Comparison of ENCODE assay signal across 33 cellular contexts in the genomic region with DNA sequence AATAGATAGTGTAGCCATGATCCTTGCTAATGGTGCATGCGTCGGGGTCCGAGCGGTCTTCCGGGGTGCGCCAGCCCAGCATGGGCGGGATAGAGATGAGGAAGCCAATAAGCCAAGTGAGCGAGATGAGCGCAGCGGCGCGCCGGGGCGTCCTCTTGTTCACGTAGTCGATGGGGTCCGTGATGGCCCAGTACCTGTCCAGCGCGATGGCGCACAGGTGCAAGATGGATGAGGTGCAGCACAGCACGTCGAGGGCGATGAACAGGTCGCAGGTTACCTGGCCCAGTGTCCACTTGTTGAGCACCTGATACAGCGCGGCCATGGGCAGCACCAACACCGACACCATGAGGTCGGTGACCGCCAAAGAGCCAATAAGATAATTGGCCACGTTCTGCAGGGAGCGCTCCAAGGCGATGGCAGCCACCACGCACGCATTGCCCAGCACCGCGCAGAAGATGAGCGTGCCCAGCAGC. TPM values are rescaled to one million over a fixed set of nuclear protein-coding genes. Genes with fewer than 3 reads are reported as not detected.
DNase-seq lines count a peak whose midpoint lies in the region; ATAC-seq, FAIRE-seq and TF ChIP-seq lines count a peak whose summit lies in the region.
"Had no signal": no experiment of that assay in that cellular context is flagged by ENCODE, and none has a peak within 500 bp of the region (broad histone marks: within the 10 kb centered on the region; RNA-seq: fewer than 3 reads in every experiment).

No MANE protein-coding gene starts in this region.

- H3K27ac ChIP-seq in dorsolateral prefrontal cortex (peak overlapping the region in 15 of 59 donors; percentile 6 to 62 (median 41)), kidney (ENCODE audit: low read depth in 2 of 2, low read length in 2 of 2) (no peak overlapping the region)
- H3K27ac ChIP-seq: C4-2B, esophagus muscularis mucosa, gastrocnemius medialis, HL-60, thoracic aorta had no signal

- no peak for FAIRE-seq in kidney (lab: Jason Lieb, UNC)

- H3K36me3 ChIP-seq in H7 (replicated peaks; ENCODE audit: control insufficient read depth, insufficient read depth, low read length) = no peaks in the 10 kb centered on the region
- H3K36me3 ChIP-seq in kidney (ENCODE audit: control insufficient read depth in 1 of 2, insufficient read depth in 2 of 2, low read length in 2 of 2) = no peaks in the 10 kb centered on the region
- H3K36me3 ChIP-seq: esophagus muscularis mucosa, gastrocnemius medialis, thoracic aorta had no signal

- H3K4me3 ChIP-seq in H7 (ENCODE audit: insufficient read depth, low read depth, low read length) (peak overlapping the region; percentile 48), dorsolateral prefrontal cortex (peak overlapping the region in 56 of 59 donors; percentile 15 to 66 (median 45)), kidney (ENCODE audit: low read length in 2 of 2) (no peak overlapping the region)
- H3K4me3 ChIP-seq: esophagus muscularis mucosa, gastrocnemius medialis, thoracic aorta had no signal

- intact Hi-C loops in dorsolateral prefrontal cortex (cut with DNase I) (loop anchor here (5.0 to 10.0 kb wide), 2 partner anchors 559 to 836 kb away; no protein-coding TSS in a partner anchor), kidney (cut with DNase I) (no loop called here)

- no peaks in the 10 kb centered on the region for H3K4me1 ChIP-seq in kidney (ENCODE audit: control insufficient read depth in 1 of 2, insufficient read depth in 1 of 2, low read depth in 1 of 2, low read length in 2 of 2)
- H3K4me1 ChIP-seq: esophagus muscularis mucosa, gastrocnemius medialis had no signal

- peaks cover 10% of the 10 kb centered on the region for H3K9me3 Mint-ChIP-seq in stimulated activated effector memory CD8-positive, alpha-beta T cell treated with anti-CD3 and anti-CD28 coated beads, Interleukin-12 subunit alpha, Interleukin-12 subunit beta, amount 100 ng/mL, for 72 hours
- no peaks in the 10 kb centered on the region for H3K9me3 Mint-ChIP-seq in T-helper 2 cell treated with Interferon-gamma antibody and Interleukin-4, amounts not matched to agents 5 μg/mL and 100 μg/mL, for 36 hours

- no peak for DNase-seq in H7
- peak in 5 of 10 donors; percentile 22 to 47 (median 42) for DNase-seq in dorsolateral prefrontal cortex
- peak; percentile 57 for DNase-seq in kidney
- no peak for DNase-seq in stimulated activated effector memory CD8-positive, alpha-beta T cell treated with anti-CD3 and anti-CD28 coated beads, Interleukin-12 subunit alpha, Interleukin-12 subunit beta, amount 100 ng/mL, for 72 hours (ENCODE audit: low spot score in 2 of 2)
- DNase-seq in KBM-7 = no peak
- DNase-seq in NOMO-1 treated with DMSO at 0.1 percent for 48 hours (lab: John Stamatoyannopoulos, UW; ENCODE audit: unreplicated experiment) = no peak
- no peak for DNase-seq in T-helper 2 cell treated with Interferon-gamma antibody and Interleukin-4, amounts not matched to agents 5 μg/mL and 100 μg/mL, for 36 hours (ENCODE audit: low spot score)
- DNase-seq in DMS53 treated with DMSO at 0.1 percent for 48 hours (lab: John Stamatoyannopoulos, UW; ENCODE audit: unreplicated experiment) = no peak
- DNase-seq: activated CD4-positive, alpha-beta T cell treated with anti-CD3 and anti-CD28 coated beads for 1 hour; activated CD8-positive, alpha-beta T cell treated with anti-CD3 and anti-CD28 coated beads for 36 hours; activated effector memory CD4-positive, alpha-beta T cell treated with anti-CD3 and anti-CD28 coated beads, Interleukin-2, amount 50 U/mL, for 16 hours; activated T-cell treated with anti-CD3 and anti-CD28 coated beads for 4 hours; Calu3; effector memory CD8-positive, alpha-beta T cell; gastrocnemius medialis; HCEC 1CT; NCI-H1105; NCI-H2029; NCI-H2227 treated with DMSO at 0.1 percent for 48 hours; NCI-H748 treated with DMSO at 0.1 percent for 48 hours; stimulated activated CD4-positive, alpha-beta T cell treated with anti-CD3 and anti-CD28 coated beads, Interleukin-2, amount 100 ng/mL, for 48 hours; stimulated activated naive CD4-positive, alpha-beta T cell treated with Interleukin-2 at 50 U/mL for 16 hours; SW 1271 had no signal

- TF ChIP-seq CTCF in dorsolateral prefrontal cortex (IDR thresholded peaks at IDR 0.05 in 54 of 56, conservative IDR thresholded peaks at IDR 0.05 in 2 of 56; ENCODE audit: low read depth in 1 of 56, partially characterized antibody in 56 of 56) (no peak), kidney (IDR thresholded peaks at IDR 0.05; ENCODE audit: borderline replicate concordance, extremely low read depth, insufficient read depth) (no peak)

- no peak overlapping the region for H3K27ac Mint-ChIP-seq in stimulated activated effector memory CD8-positive, alpha-beta T cell treated with anti-CD3 and anti-CD28 coated beads, Interleukin-12 subunit alpha, Interleukin-12 subunit beta, amount 100 ng/mL, for 72 hours
- H3K27ac Mint-ChIP-seq in T-helper 2 cell treated with Interferon-gamma antibody and Interleukin-4, amounts not matched to agents 5 μg/mL and 100 μg/mL, for 36 hours = no peak overlapping the region
- H3K27ac Mint-ChIP-seq: activated CD8-positive, alpha-beta T cell treated with anti-CD3 and anti-CD28 coated beads for 36 hours; effector memory CD8-positive, alpha-beta T cell; memory B cell had no signal

- H3K36me3 Mint-ChIP-seq in stimulated activated effector memory CD8-positive, alpha-beta T cell treated with anti-CD3 and anti-CD28 coated beads, Interleukin-12 subunit alpha, Interleukin-12 subunit beta, amount 100 ng/mL, for 72 hours = no peaks in the 10 kb centered on the region
- no peaks in the 10 kb centered on the region for H3K36me3 Mint-ChIP-seq in T-helper 2 cell treated with Interferon-gamma antibody and Interleukin-4, amounts not matched to agents 5 μg/mL and 100 μg/mL, for 36 hours (ENCODE audit: low read depth)
- H3K36me3 Mint-ChIP-seq: IgD-negative memory B cell had no signal

- no peak overlapping the region for H3K4me3 Mint-ChIP-seq in stimulated activated effector memory CD8-positive, alpha-beta T cell treated with anti-CD3 and anti-CD28 coated beads, Interleukin-12 subunit alpha, Interleukin-12 subunit beta, amount 100 ng/mL, for 72 hours
- no peak overlapping the region for H3K4me3 Mint-ChIP-seq in T-helper 2 cell treated with Interferon-gamma antibody and Interleukin-4, amounts not matched to agents 5 μg/mL and 100 μg/mL, for 36 hours
- H3K4me3 Mint-ChIP-seq: activated CD8-positive, alpha-beta T cell treated with anti-CD3 and anti-CD28 coated beads for 36 hours; effector memory CD8-positive, alpha-beta T cell; IgD-negative memory B cell; memory B cell had no signal

- H3K27me3 ChIP-seq in H7 (ENCODE audit: control insufficient read depth, insufficient read depth, low read length) (peaks cover 39% of the 10 kb centered on the region), dorsolateral prefrontal cortex (peaks cover 0 to 48% (median 29%) of the 10 kb centered on the region in 45 donors)

- no peaks in the 10 kb centered on the region for H3K9me3 ChIP-seq in kidney (ENCODE audit: control insufficient read depth in 1 of 2, low read length in 2 of 2)
- H3K9me3 ChIP-seq: esophagus muscularis mucosa, gastrocnemius medialis, thoracic aorta had no signal

- peak; percentile 24 for ATAC-seq in stimulated activated effector memory CD8-positive, alpha-beta T cell treated with anti-CD3 and anti-CD28 coated beads, Interleukin-12 subunit alpha, Interleukin-12 subunit beta, amount 100 ng/mL, for 72 hours
- ATAC-seq: activated CD8-positive, alpha-beta T cell treated with anti-CD3 and anti-CD28 coated beads for 36 hours; effector memory CD8-positive, alpha-beta T cell; gastrocnemius medialis had no signal

- no peak overlapping the region for H3K9ac ChIP-seq in kidney (ENCODE audit: low read length in 2 of 2)

- peaks cover 22% of the 10 kb centered on the region for H3K27me3 Mint-ChIP-seq in T-helper 2 cell treated with Interferon-gamma antibody and Interleukin-4, amounts not matched to agents 5 μg/mL and 100 μg/mL, for 36 hours (ENCODE audit: low read depth)

- H3K4me1 Mint-ChIP-seq in stimulated activated effector memory CD8-positive, alpha-beta T cell treated with anti-CD3 and anti-CD28 coated beads, Interleukin-12 subunit alpha, Interleukin-12 subunit beta, amount 100 ng/mL, for 72 hours = no peaks in the 10 kb centered on the region
- H3K4me1 Mint-ChIP-seq in T-helper 2 cell treated with Interferon-gamma antibody and Interleukin-4, amounts not matched to agents 5 μg/mL and 100 μg/mL, for 36 hours (ENCODE audit: low read depth) = no peaks in the 10 kb centered on the region
- H3K4me1 Mint-ChIP-seq: IgD-negative memory B cell had no signal

- in situ Hi-C loops in KBM-7 (cut with MboI; ENCODE audit: low pct_unique_long_range_greater_than_20kb, low sequenced_read_pairs) = no loop called here

RNA-seq across cellular contexts. Expression of a gene that starts 1.1 kb away (rescaled TPM):
- total RNA-seq in H7 (2014; rRNA removed; shearing (Covaris generic)) = not detected in 2 replicates
- total RNA-seq in dorsolateral prefrontal cortex = 10 to 100 TPM in 101 of 120 experiments, 1 to 10 TPM in 19; 1.8 to 43.5 (median 15.7) TPM
- not detected for total RNA-seq in kidney
- not detected for polyA plus RNA-seq in kidney (ENCODE audit: insufficient read depth, low read depth, low replicate concordance)
- total RNA-seq: activated CD8-positive, alpha-beta T cell treated with anti-CD3 and anti-CD28 coated beads for 36 hours; Calu3; Daoy; esophagus muscularis mucosa; gastrocnemius medialis; myocyte; OCI-LY7; osteocyte had no signal
- polyA plus RNA-seq: IgD-negative memory B cell had no signal

Comparison
In these comparisons a context has a peak if more than half of its experiments do, and no peak if none do; other contexts are left out.
1. H3K4me3 ChIP-seq: peak in H7 (single experiment) and dorsolateral prefrontal cortex (56 of 59); none in kidney (0 of 2).